In the genomic region with DNA sequence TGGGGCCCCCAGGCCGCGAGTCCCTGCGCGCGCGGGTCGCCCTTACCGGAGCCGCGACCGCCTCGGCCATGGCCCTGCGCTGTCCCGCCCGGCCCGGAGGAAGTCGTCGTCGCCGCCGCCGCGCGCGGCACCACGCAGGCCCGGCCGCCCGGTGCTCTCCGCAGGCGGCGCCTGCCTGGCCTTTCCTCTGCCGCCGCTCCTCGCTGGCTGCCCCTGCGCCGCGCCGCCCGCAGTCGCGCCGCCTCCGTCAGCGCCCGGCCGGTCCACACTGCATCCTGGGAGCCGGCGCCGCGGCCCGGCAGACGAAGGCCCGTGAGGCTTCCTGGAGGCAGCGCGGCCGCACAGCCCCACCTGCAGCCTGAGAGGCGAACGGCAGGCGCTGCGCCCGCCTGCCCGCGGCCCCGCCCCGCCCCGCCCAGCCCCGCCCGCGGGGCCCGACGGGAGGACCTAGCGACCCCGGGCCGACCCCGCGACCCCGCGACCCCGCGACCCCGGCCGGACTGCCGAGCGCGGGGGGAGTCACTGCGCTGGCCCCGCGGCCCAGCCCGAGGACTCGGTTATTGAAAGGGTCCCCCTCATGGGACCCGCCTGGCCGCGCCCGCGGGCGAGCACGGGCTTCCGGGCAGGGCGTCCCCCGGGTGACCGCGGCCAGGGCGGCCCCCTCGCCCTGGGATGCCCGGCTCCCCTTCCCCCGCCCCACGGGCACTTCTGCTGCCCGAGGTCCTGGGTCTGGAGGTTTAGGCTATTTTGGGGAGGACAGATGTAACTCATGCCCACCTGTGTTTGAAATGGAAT, we compare ENCODE assay signal across 8 cellular contexts. TPM values are rescaled to one million over a fixed set of nuclear protein-coding genes. Genes with fewer than 3 reads are reported as not detected.
DNase-seq lines count a peak whose midpoint lies in the region; ATAC-seq and TF ChIP-seq lines count a peak whose summit lies in the region.

A gene (minus strand): TSS at position 343 of the 795 bp plus-strand sequence. CDS start 273 bp downstream, at position 70.

- peak within 1 kb of the TSS; percentile 76 to 80 for H3K9ac ChIP-seq in liver (ENCODE audit: low read depth in 1 of 2, low read length in 2 of 2)

- peaks cover 5 to 13% (median 7%) of the 10 kb centered on the region in 4 donors for H3K36me3 ChIP-seq in liver (ENCODE audit: control insufficient read depth in 4 of 4, insufficient read depth in 3 of 4, low read depth in 1 of 4, low read length in 3 of 4)

- H3K9me3 ChIP-seq in liver (ENCODE audit: control insufficient read depth in 4 of 4, low read length in 3 of 4), result no peaks in the 10 kb centered on the region

- peak; percentile 36 to 54 for TF ChIP-seq RAD21 in liver (IDR thresholded peaks at IDR 0.05)

- peak; percentile 84 for ATAC-seq in GM18873 (IDR thresholded peaks at IDR 0.05; ENCODE audit: low FRiP score, unreplicated experiment)
- peak; percentile 97 for ATAC-seq in HG03135 (IDR thresholded peaks at IDR 0.05; ENCODE audit: unreplicated experiment)

- H3K27me3 ChIP-seq in liver (ENCODE audit: control insufficient read depth in 4 of 4, insufficient read depth in 4 of 4, low read length in 3 of 4), result no peaks in the 10 kb centered on the region

- DNase-seq in AML-193 (lab: John Stamatoyannopoulos, UW) (peak; percentile 55 to 62), NCI-H446 (lab: John Stamatoyannopoulos, UW) (peak; percentile 47 to 87), dermis blood vessel endothelial cell (peak; percentile 82)
- DNase-seq in activated CD4-positive, alpha-beta T cell treated with anti-CD3 and anti-CD28 coated beads, Interleukin-2, amount 50 U/mL, for 1 hour, result peak; percentile 76
- DNase-seq in stimulated activated CD4-positive, alpha-beta T cell treated with anti-CD3 and anti-CD28 coated beads, Interleukin-4, amount 100 ng/mL, for 1 hour, result peak; percentile 85

- H3K27ac ChIP-seq in liver (ENCODE audit: low read depth in 1 of 2, low read length in 2 of 2), result peak within 1 kb of the TSS; percentile 55 to 77

- H3K4me3 ChIP-seq in liver (ENCODE audit: low read depth in 1 of 3, low read length in 3 of 3), result peak within 1 kb of the TSS; percentile 74 to 95 (median 84)

- H3K4me1 ChIP-seq in liver (ENCODE audit: control insufficient read depth in 4 of 4, insufficient read depth in 4 of 4, low read length in 3 of 4), result peaks cover 4 to 32% (median 21%) of the 10 kb centered on the region in 4 donors

- WGBS in liver, result under 1% methylated on average over 109 of the region's 109 CpGs

- TF ChIP-seq CTCF in liver (IDR thresholded peaks at IDR 0.05; ENCODE audit: low read depth, low read length, missing input control), result peak; percentile 83

TF ChIP-seq in liver, 16 proteins besides CTCF, POLR2A, EP300 and RAD21:
- TF ChIP-seq GABPA (IDR thresholded peaks at IDR 0.05 in 1 of 2, conservative IDR thresholded peaks at IDR 0.05 in 1 of 2), result no peak
- TF ChIP-seq RXRA (IDR thresholded peaks at IDR 0.05), result no peak
- TF ChIP-seq, protein P1, sequence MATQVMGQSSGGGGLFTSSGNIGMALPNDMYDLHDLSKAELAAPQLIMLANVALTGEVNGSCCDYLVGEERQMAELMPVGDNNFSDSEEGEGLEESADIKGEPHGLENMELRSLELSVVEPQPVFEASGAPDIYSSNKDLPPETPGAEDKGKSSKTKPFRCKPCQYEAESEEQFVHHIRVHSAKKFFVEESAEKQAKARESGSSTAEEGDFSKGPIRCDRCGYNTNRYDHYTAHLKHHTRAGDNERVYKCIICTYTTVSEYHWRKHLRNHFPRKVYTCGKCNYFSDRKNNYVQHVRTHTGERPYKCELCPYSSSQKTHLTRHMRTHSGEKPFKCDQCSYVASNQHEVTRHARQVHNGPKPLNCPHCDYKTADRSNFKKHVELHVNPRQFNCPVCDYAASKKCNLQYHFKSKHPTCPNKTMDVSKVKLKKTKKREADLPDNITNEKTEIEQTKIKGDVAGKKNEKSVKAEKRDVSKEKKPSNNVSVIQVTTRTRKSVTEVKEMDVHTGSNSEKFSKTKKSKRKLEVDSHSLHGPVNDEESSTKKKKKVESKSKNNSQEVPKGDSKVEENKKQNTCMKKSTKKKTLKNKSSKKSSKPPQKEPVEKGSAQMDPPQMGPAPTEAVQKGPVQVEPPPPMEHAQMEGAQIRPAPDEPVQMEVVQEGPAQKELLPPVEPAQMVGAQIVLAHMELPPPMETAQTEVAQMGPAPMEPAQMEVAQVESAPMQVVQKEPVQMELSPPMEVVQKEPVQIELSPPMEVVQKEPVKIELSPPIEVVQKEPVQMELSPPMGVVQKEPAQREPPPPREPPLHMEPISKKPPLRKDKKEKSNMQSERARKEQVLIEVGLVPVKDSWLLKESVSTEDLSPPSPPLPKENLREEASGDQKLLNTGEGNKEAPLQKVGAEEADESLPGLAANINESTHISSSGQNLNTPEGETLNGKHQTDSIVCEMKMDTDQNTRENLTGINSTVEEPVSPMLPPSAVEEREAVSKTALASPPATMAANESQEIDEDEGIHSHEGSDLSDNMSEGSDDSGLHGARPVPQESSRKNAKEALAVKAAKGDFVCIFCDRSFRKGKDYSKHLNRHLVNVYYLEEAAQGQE (IDR thresholded peaks at IDR 0.05), result no peak
- no peak for TF ChIP-seq HNF4G (IDR thresholded peaks at IDR 0.05)
- no peak for TF ChIP-seq SP1 (IDR thresholded peaks at IDR 0.05)
- TF ChIP-seq YY1 (IDR thresholded peaks at IDR 0.05), result no peak
- no peak for TF ChIP-seq FOXA1 (IDR thresholded peaks at IDR 0.05)
- no peak for TF ChIP-seq NR2F2 (IDR thresholded peaks at IDR 0.05)
- TF ChIP-seq FOXA2 (IDR thresholded peaks at IDR 0.05), result no peak
- TF ChIP-seq, protein P2, sequence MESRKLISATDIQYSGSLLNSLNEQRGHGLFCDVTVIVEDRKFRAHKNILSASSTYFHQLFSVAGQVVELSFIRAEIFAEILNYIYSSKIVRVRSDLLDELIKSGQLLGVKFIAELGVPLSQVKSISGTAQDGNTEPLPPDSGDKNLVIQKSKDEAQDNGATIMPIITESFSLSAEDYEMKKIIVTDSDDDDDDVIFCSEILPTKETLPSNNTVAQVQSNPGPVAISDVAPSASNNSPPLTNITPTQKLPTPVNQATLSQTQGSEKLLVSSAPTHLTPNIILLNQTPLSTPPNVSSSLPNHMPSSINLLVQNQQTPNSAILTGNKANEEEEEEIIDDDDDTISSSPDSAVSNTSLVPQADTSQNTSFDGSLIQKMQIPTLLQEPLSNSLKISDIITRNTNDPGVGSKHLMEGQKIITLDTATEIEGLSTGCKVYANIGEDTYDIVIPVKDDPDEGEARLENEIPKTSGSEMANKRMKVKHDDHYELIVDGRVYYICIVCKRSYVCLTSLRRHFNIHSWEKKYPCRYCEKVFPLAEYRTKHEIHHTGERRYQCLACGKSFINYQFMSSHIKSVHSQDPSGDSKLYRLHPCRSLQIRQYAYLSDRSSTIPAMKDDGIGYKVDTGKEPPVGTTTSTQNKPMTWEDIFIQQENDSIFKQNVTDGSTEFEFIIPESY (IDR thresholded peaks at IDR 0.05), result no peak

RNA-seq across cellular contexts. Expression of the gene that starts here (rescaled TPM):
- total RNA-seq in dermis blood vessel endothelial cell (22.7 and 24.3 TPM in 2 replicates), liver (10 to 100 TPM in 1 of 2 donors, 1 to 10 TPM in 1; 10.0 to 13.5 TPM)
- polyA plus RNA-seq in liver, result 1 to 10 TPM; 3.8 to 8.5 TPM

Comparison
In these comparisons a context has a peak if more than half of its experiments do, and no peak if none do; other contexts are left out.
1. Peak in every context shown above with its lines: DNase-seq, ATAC-seq, H3K4me3 ChIP-seq and H3K27ac ChIP-seq.